In the genomic region with DNA sequence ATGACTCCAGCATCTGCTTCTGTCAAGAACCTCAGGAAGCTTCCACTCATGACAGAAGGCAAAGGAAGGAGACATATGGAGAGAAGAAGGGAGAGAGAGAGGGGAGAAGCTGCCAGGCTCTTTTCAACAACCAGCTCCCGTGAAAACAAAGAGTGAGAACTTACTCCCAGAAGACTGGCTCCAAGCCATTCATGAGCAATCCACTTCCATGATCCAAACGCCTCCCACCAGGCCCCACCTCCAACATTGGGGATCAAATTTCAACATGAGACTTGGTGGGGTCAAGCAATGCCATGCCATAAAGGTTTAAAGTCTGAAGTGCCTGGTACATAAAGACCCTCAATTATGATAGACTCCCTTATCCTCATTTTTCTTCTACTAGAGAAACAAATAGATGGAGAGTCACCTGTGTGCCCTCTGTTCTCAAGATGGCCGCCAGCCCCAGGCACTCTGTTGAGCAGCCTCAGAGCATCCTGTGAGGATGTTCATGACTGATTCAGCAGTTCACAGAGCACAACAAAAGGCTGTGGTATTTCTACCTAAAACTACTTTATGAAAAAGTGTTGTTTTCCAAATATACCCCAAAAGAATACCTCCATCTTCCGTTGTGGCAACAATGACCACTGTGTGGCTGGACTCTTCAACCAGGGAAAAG, we compare ENCODE assay signal across 16 cellular contexts.
DNase-seq lines count a peak whose midpoint lies in the region; ATAC-seq and TF ChIP-seq lines count a peak whose summit lies in the region.
"Had no signal": no experiment of that assay in that cellular context is flagged by ENCODE, and none has a peak within 500 bp of the region (broad histone marks: within the 10 kb centered on the region; RNA-seq: fewer than 3 reads in every experiment).

No MANE protein-coding gene starts in this region.

- H3K27me3 ChIP-seq in brain microvascular endothelial cell (replicated peaks) = no peaks in the 10 kb centered on the region

- in situ Hi-C loops in brain microvascular endothelial cell (cut with HindIII; ENCODE audit: low pct_ligation_motif_present, low sequenced_read_pairs) = no loop called here

- ATAC-seq in activated CD8-positive, alpha-beta T cell treated with anti-CD3 and anti-CD28 coated beads for 36 hours = peak; percentile 53
- no peak for ATAC-seq in activated CD8-positive, alpha-beta T cell treated with anti-CD3 and anti-CD28 coated beads, Interleukin-2, amount 10 ng/mL, durations not matched to agents 7 days and 5 days
- no peak for ATAC-seq in HG02884 (IDR thresholded peaks at IDR 0.05; ENCODE audit: unreplicated experiment)

- no peak overlapping the region for H3K4me3 ChIP-seq in brain microvascular endothelial cell (ENCODE audit: low read depth, low read length)
- H3K4me3 ChIP-seq: HAP-1, PC-9, SK-N-MC had no signal

- DNase-seq in activated CD8-positive, alpha-beta T cell treated with anti-CD3 and anti-CD28 coated beads for 36 hours = peak; percentile 26
- DNase-seq in activated CD8-positive, alpha-beta T cell treated with anti-CD3 and anti-CD28 coated beads, Interleukin-2, amount 10 ng/mL, durations not matched to agents 7 days and 5 days = no peak
- DNase-seq in M059J (ENCODE audit: low read depth) (peak; percentile 24), brain microvascular endothelial cell (peak; percentile 20), iris pigment epithelial cell (ENCODE audit: low read depth) (peak; percentile 23), AG08395 (ENCODE audit: low spot score) (no peak), 8988T (no peak)
- DNase-seq: DMS79 treated with DMSO at 0.1 percent for 48 hours, GF-D8, NCI-H446, NCI-H748 treated with DMSO at 0.1 percent for 48 hours, PC-9 had no signal

- no peak overlapping the region for H3K4me3 Mint-ChIP-seq in activated CD8-positive, alpha-beta T cell treated with anti-CD3 and anti-CD28 coated beads for 36 hours
- no peak overlapping the region for H3K4me3 Mint-ChIP-seq in activated CD8-positive, alpha-beta T cell treated with anti-CD3 and anti-CD28 coated beads, Interleukin-2, amount 10 ng/mL, durations not matched to agents 7 days and 5 days
- H3K4me3 Mint-ChIP-seq: IgD-negative memory B cell had no signal

- H3K27ac ChIP-seq in brain microvascular endothelial cell = no peak overlapping the region
- H3K27ac ChIP-seq: PC-9, SK-N-MC had no signal

- no peaks in the 10 kb centered on the region for H3K9me3 Mint-ChIP-seq in activated CD8-positive, alpha-beta T cell treated with anti-CD3 and anti-CD28 coated beads for 36 hours
- H3K9me3 Mint-ChIP-seq in activated CD8-positive, alpha-beta T cell treated with anti-CD3 and anti-CD28 coated beads, Interleukin-2, amount 10 ng/mL, durations not matched to agents 7 days and 5 days (ENCODE audit: insufficient read depth) = no peaks in the 10 kb centered on the region
- H3K9me3 Mint-ChIP-seq: IgD-negative memory B cell had no signal

- H3K4me1 Mint-ChIP-seq in activated CD8-positive, alpha-beta T cell treated with anti-CD3 and anti-CD28 coated beads for 36 hours (ENCODE audit: low read depth) = peaks cover 13% of the 10 kb centered on the region
- H3K4me1 Mint-ChIP-seq in activated CD8-positive, alpha-beta T cell treated with anti-CD3 and anti-CD28 coated beads, Interleukin-2, amount 10 ng/mL, durations not matched to agents 7 days and 5 days (ENCODE audit: low read depth) = peaks cover 17% of the 10 kb centered on the region
- H3K4me1 Mint-ChIP-seq: IgD-negative memory B cell had no signal

- TF ChIP-seq CTCF in activated CD8-positive, alpha-beta T cell treated with anti-CD3 and anti-CD28 coated beads for 36 hours (IDR thresholded peaks at IDR 0.05) = no peak
- no peak for TF ChIP-seq CTCF in brain microvascular endothelial cell (IDR thresholded peaks at IDR 0.05; ENCODE audit: low read depth, low read length, missing control alignments)

- no peaks in the 10 kb centered on the region for H3K36me3 ChIP-seq in brain microvascular endothelial cell (replicated peaks)
- H3K36me3 ChIP-seq: HAP-1 had no signal

- CTCF ChIA-PET in activated CD8-positive, alpha-beta T cell treated with anti-CD3 and anti-CD28 coated beads for 36 hours (lab: Charles Lee) = interaction anchor here (0.6 to 4.3 kb wide), 10 partner anchors 8 to 254 kb away, joined by 3 to 39 read pairs (median 6); a partner anchor contains a TSS
- CTCF ChIA-PET in activated CD8-positive, alpha-beta T cell treated with anti-CD3 and anti-CD28 coated beads, Interleukin-2, amount 10 ng/mL, durations not matched to agents 7 days and 5 days (lab: Charles Lee) = interaction anchor here (1.2 to 4.6 kb wide), 5 partner anchors 12 to 140 kb away, joined by 3 to 38 read pairs (median 4); no protein-coding TSS in a partner anchor

- POLR2A ChIA-PET in activated CD8-positive, alpha-beta T cell treated with anti-CD3 and anti-CD28 coated beads for 36 hours (lab: Charles Lee) = no interaction called here
- POLR2A ChIA-PET in activated CD8-positive, alpha-beta T cell treated with anti-CD3 and anti-CD28 coated beads, Interleukin-2, amount 10 ng/mL, durations not matched to agents 7 days and 5 days (lab: Charles Lee) = no interaction called here

- H3K36me3 Mint-ChIP-seq in activated CD8-positive, alpha-beta T cell treated with anti-CD3 and anti-CD28 coated beads for 36 hours (ENCODE audit: low read depth) = peaks cover 1% of the 10 kb centered on the region
- H3K36me3 Mint-ChIP-seq in activated CD8-positive, alpha-beta T cell treated with anti-CD3 and anti-CD28 coated beads, Interleukin-2, amount 10 ng/mL, durations not matched to agents 7 days and 5 days (ENCODE audit: low read depth) = peaks cover 4% of the 10 kb centered on the region

- H3K27ac Mint-ChIP-seq in activated CD8-positive, alpha-beta T cell treated with anti-CD3 and anti-CD28 coated beads for 36 hours = no peak overlapping the region
- no peak overlapping the region for H3K27ac Mint-ChIP-seq in activated CD8-positive, alpha-beta T cell treated with anti-CD3 and anti-CD28 coated beads, Interleukin-2, amount 10 ng/mL, durations not matched to agents 7 days and 5 days
- H3K27ac Mint-ChIP-seq: IgD-negative memory B cell had no signal

- H3K27me3 Mint-ChIP-seq in activated CD8-positive, alpha-beta T cell treated with anti-CD3 and anti-CD28 coated beads for 36 hours = no peaks in the 10 kb centered on the region
- H3K27me3 Mint-ChIP-seq in activated CD8-positive, alpha-beta T cell treated with anti-CD3 and anti-CD28 coated beads, Interleukin-2, amount 10 ng/mL, durations not matched to agents 7 days and 5 days (ENCODE audit: low read depth) = no peaks in the 10 kb centered on the region

- intact Hi-C loops in activated CD8-positive, alpha-beta T cell treated with anti-CD3 and anti-CD28 coated beads for 36 hours (cut with micrococcal nuclease) = no loop called here

Comparison
In these comparisons a context has a peak if more than half of its experiments do, and no peak if none do; other contexts are left out.
1. DNase-seq: peak in activated CD8-positive, alpha-beta T cell treated with anti-CD3 and anti-CD28 coated beads for 36 hours (single experiment), M059J (single experiment), brain microvascular endothelial cell (single experiment) and iris pigment epithelial cell (single experiment); none in activated CD8-positive, alpha-beta T cell treated with anti-CD3 and anti-CD28 coated beads, Interleukin-2, amount 10 ng/mL, durations not matched to agents 7 days and 5 days (single experiment), AG08395 (single experiment) and 8988T (single experiment).